10 cellular contexts compared by ENCODE assay signal in the genomic region with DNA sequence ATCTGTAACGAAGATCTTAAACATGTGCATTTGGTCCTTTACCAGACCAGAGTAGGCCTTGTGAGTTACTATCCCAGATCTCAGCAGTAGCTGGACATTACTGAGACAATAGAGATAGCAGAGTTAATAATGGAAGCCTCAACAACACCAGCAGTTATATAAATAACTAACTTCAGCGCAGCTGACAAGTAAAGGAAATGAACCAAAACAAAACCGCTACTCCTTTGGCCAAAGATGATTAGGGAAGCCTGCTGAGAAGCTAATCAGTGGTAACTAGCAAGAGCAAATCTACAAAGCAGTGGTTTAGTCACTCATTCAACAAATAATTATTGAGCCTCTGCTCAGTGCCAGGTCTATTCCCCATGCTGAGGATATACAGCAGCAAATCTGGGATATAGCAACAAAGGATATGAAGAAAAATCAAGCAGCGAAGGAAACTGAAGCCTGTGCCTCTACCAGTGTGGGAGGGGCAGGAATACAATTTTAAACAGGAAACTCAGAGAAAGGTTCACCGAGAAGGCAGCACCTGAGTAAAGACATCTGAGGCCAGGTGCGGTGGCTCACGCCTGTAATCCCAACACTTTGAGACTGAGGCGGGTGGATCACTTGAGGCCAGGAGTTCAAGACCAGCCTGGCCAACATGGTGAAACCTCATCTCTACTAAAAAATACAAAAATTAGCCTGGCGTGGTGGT.
DNase-seq lines count a peak whose midpoint lies in the region; ATAC-seq lines count a peak whose summit lies in the region.
"Had no signal": no experiment of that assay in that cellular context is flagged by ENCODE, and none has a peak within 500 bp of the region (broad histone marks: within the 10 kb centered on the region; RNA-seq: fewer than 3 reads in every experiment).

No MANE protein-coding gene starts in this region.

- ATAC-seq in GM19351 (IDR thresholded peaks at IDR 0.05; ENCODE audit: unreplicated experiment) = peak; percentile 28
- ATAC-seq in HG03342 (IDR thresholded peaks at IDR 0.05; ENCODE audit: unreplicated experiment) = peak; percentile 28
- no peak for ATAC-seq in sciatic nerve
- no peak for ATAC-seq in GM18858 (IDR thresholded peaks at IDR 0.05; ENCODE audit: unreplicated experiment)
- ATAC-seq: body of pancreas had no signal

- CTCF ChIA-PET in activated CD4-positive, alpha-beta memory T cell treated with anti-CD3 and anti-CD28 coated beads, Interleukin-2, amount 10 ng/mL, durations not matched to agents 7 days and 5 days (lab: Charles Lee) = interaction anchor here (1.0 to 1.5 kb wide), 2 partner anchors 8 to 10 kb away, joined by 5 read pairs; no protein-coding TSS in a partner anchor

- peaks cover 16% of the 10 kb centered on the region for H3K79me1 ChIP-seq in trophoblast cell (ENCODE audit: low read length)

- H3K79me2 ChIP-seq in trophoblast cell (ENCODE audit: control insufficient read depth, insufficient read depth, low read length, poor library complexity) = peaks cover 2% of the 10 kb centered on the region

- H3K23ac ChIP-seq in trophoblast cell (ENCODE audit: low read length) = no peak overlapping the region

- H3K14ac ChIP-seq in trophoblast cell (ENCODE audit: low read length) = peak overlapping the region; percentile 11

- no peaks in the 10 kb centered on the region for H3K27me3 ChIP-seq in trophoblast cell (ENCODE audit: insufficient read depth, low read length)
- H3K27me3 ChIP-seq: body of pancreas, SJSA1 had no signal

- peak overlapping the region; percentile 23 for H3K4me3 Mint-ChIP-seq in activated CD4-positive, alpha-beta memory T cell treated with anti-CD3 and anti-CD28 coated beads, Interleukin-2, amount 10 ng/mL, durations not matched to agents 7 days and 5 days

- WGBS in trophoblast cell (ENCODE audit: extremely low coverage, insufficient coverage, insufficient read length) = no CpG with 5 or more reads among the region's 9 CpGs

- H2BK5ac ChIP-seq in trophoblast cell (ENCODE audit: low read depth, low read length, poor library complexity) = no peak overlapping the region

- H2AK5ac ChIP-seq in trophoblast cell (ENCODE audit: low read length) = no peak overlapping the region

- H3K4me3 ChIP-seq in trophoblast cell (ENCODE audit: low read depth, low read length) = no peak overlapping the region
- H3K4me3 ChIP-seq: body of pancreas, SJSA1 had no signal

- H3K4ac ChIP-seq in trophoblast cell (ENCODE audit: low read depth, low read length) = peak overlapping the region; percentile 78

- H2BK12ac ChIP-seq in trophoblast cell (ENCODE audit: low read length) = no peak overlapping the region

- peaks cover 50% of the 10 kb centered on the region for H3K4me1 Mint-ChIP-seq in activated CD4-positive, alpha-beta memory T cell treated with anti-CD3 and anti-CD28 coated beads, Interleukin-2, amount 10 ng/mL, durations not matched to agents 7 days and 5 days

- no peak overlapping the region for H3K4me2 ChIP-seq in trophoblast cell (ENCODE audit: low read length)

- POLR2A ChIA-PET in activated CD4-positive, alpha-beta memory T cell treated with anti-CD3 and anti-CD28 coated beads, Interleukin-2, amount 10 ng/mL, durations not matched to agents 7 days and 5 days (lab: Charles Lee) = interaction anchor here (1.1 kb wide), 1 partner anchor 9 kb away, joined by 4 read pairs; no protein-coding TSS in a partner anchor

- H3K9me3 Mint-ChIP-seq in activated CD4-positive, alpha-beta memory T cell treated with anti-CD3 and anti-CD28 coated beads, Interleukin-2, amount 10 ng/mL, durations not matched to agents 7 days and 5 days = no peaks in the 10 kb centered on the region

- H4K8ac ChIP-seq in trophoblast cell (ENCODE audit: low read depth, low read length) = peak overlapping the region; percentile 55

- no peaks in the 10 kb centered on the region for H3K27me3 Mint-ChIP-seq in activated CD4-positive, alpha-beta memory T cell treated with anti-CD3 and anti-CD28 coated beads, Interleukin-2, amount 10 ng/mL, durations not matched to agents 7 days and 5 days

- peak overlapping the region; percentile 11 for H2BK120ac ChIP-seq in trophoblast cell (ENCODE audit: insufficient read depth, low read length, poor library complexity)

- H4K12ac ChIP-seq in trophoblast cell (ENCODE audit: low read depth, low read length) = no peak overlapping the region

- peaks cover 19 to 25% of the 10 kb centered on the region in 2 experiments for H3K4me1 ChIP-seq in trophoblast cell (ENCODE audit: control insufficient read depth in 1 of 2, insufficient read depth in 2 of 2, low read length in 2 of 2)
- H3K4me1 ChIP-seq: body of pancreas, SJSA1 had no signal

- H3K36me3 Mint-ChIP-seq in activated CD4-positive, alpha-beta memory T cell treated with anti-CD3 and anti-CD28 coated beads, Interleukin-2, amount 10 ng/mL, durations not matched to agents 7 days and 5 days (ENCODE audit: low read depth) = peaks cover 17% of the 10 kb centered on the region

- H2AFZ ChIP-seq in trophoblast cell (ENCODE audit: insufficient read depth, low read length, poor library complexity) = no peak overlapping the region

- H4K91ac ChIP-seq in trophoblast cell (ENCODE audit: low read depth, low read length) = no peak overlapping the region

- H3K27ac ChIP-seq in trophoblast cell (ENCODE audit: low read depth, low read length) = peak overlapping the region; percentile 51
- H3K27ac ChIP-seq: body of pancreas, SJSA1 had no signal

- H3K9me3 ChIP-seq in trophoblast cell (ENCODE audit: insufficient read depth, low read depth, low read length) = no peaks in the 10 kb centered on the region
- H3K9me3 ChIP-seq: body of pancreas, SJSA1 had no signal

- no peak for DNase-seq in activated CD4-positive, alpha-beta memory T cell treated with anti-CD3 and anti-CD28 coated beads, Interleukin-2, amount 10 ng/mL, durations not matched to agents 7 days and 5 days
- DNase-seq in trophoblast cell (no peak), sciatic nerve (ENCODE audit: low spot score) (no peak), D341Med (ENCODE audit: low spot score) (no peak)
- DNase-seq: body of pancreas; stimulated activated CD4-positive, alpha-beta T cell treated with anti-CD3 and anti-CD28 coated beads, Interleukin-4, amount 100 ng/mL, for 24 hours had no signal

- H3K36me3 ChIP-seq in trophoblast cell (ENCODE audit: control insufficient read depth in 1 of 2, insufficient read depth in 2 of 2, low read length in 2 of 2) = peaks cover 2 to 9% of the 10 kb centered on the region in 2 experiments
- H3K36me3 ChIP-seq: SJSA1 had no signal

- intact Hi-C loops in sciatic nerve (cut with DNase I) = no loop called here

- peak overlapping the region; percentile 71 for H3K18ac ChIP-seq in trophoblast cell (ENCODE audit: low read length)

- H3K9ac ChIP-seq in trophoblast cell (ENCODE audit: low read length) = no peak overlapping the region

- H3K27ac Mint-ChIP-seq in activated CD4-positive, alpha-beta memory T cell treated with anti-CD3 and anti-CD28 coated beads, Interleukin-2, amount 10 ng/mL, durations not matched to agents 7 days and 5 days = peak overlapping the region; percentile 77

Comparison
In these comparisons a context has a peak if more than half of its experiments do, and no peak if none do; other contexts are left out.
1. ATAC-seq: peak in GM19351 (single experiment) and HG03342 (single experiment); none in sciatic nerve (single experiment) and GM18858 (single experiment).